ENCODE assay signal across 9 cellular contexts in genomic region chr1:31295874-31296485, GRCh38. TPM values are rescaled to one million over a fixed set of nuclear protein-coding genes. Genes with fewer than 3 reads are reported as not detected.
DNase-seq lines count a peak whose midpoint lies in the region; ATAC-seq and TF ChIP-seq lines count a peak whose summit lies in the region.
"Had no signal": no experiment of that assay in that cellular context is flagged by ENCODE, and none has a peak within 500 bp of the region (broad histone marks: within the 10 kb centered on the region; RNA-seq: fewer than 3 reads in every experiment).

No MANE protein-coding gene starts in this region.

- no peak overlapping the region for H3K4me3 Mint-ChIP-seq in activated T-cell treated with anti-CD3 and anti-CD28 coated beads, Interleukin-2, amount 50 U/mL, for 72 hours
- H3K4me3 Mint-ChIP-seq: central memory CD8-positive, alpha-beta T cell had no signal

- no peaks in the 10 kb centered on the region for H3K27me3 Mint-ChIP-seq in activated T-cell treated with anti-CD3 and anti-CD28 coated beads, Interleukin-2, amount 50 U/mL, for 72 hours (ENCODE audit: low read depth)
- H3K27me3 Mint-ChIP-seq: central memory CD8-positive, alpha-beta T cell had no signal

- H3K27ac Mint-ChIP-seq in activated T-cell treated with anti-CD3 and anti-CD28 coated beads, Interleukin-2, amount 50 U/mL, for 72 hours: no peak overlapping the region

- H3K36me3 ChIP-seq in ascending aorta (peaks cover 21 to 24% of the 10 kb centered on the region in 2 donors), thymus (ENCODE audit: control insufficient read depth, insufficient read depth) (peaks cover 16% of the 10 kb centered on the region)

- 25% methylated on average over 17 of the region's 17 CpGs for WGBS in thymus

- H3K4me1 ChIP-seq in ascending aorta: peaks cover 4 to 29% of the 10 kb centered on the region in 2 donors
- H3K4me1 ChIP-seq in thymus (ENCODE audit: control insufficient read depth, insufficient read depth, low read length): peaks cover 22% of the 10 kb centered on the region

- peaks cover 3 to 27% of the 10 kb centered on the region in 2 donors for H3K36me3 Mint-ChIP-seq in activated T-cell treated with anti-CD3 and anti-CD28 coated beads, Interleukin-2, amount 50 U/mL, for 72 hours (ENCODE audit: insufficient read depth in 2 of 2)

- no peaks in the 10 kb centered on the region for H3K27me3 ChIP-seq in ascending aorta
- H3K27me3 ChIP-seq in layer of hippocampus (ENCODE audit: control insufficient read depth, insufficient read depth, low read length): no peaks in the 10 kb centered on the region
- H3K27me3 ChIP-seq in thymus (ENCODE audit: control insufficient read depth, insufficient read depth): no peaks in the 10 kb centered on the region

- H3K9me3 ChIP-seq in ascending aorta: no peaks in the 10 kb centered on the region
- no peaks in the 10 kb centered on the region for H3K9me3 ChIP-seq in thymus (ENCODE audit: control insufficient read depth)

- ATAC-seq in activated T-cell treated with anti-CD3 and anti-CD28 coated beads, Interleukin-2, amount 50 U/mL, for 72 hours (replicated peaks in 1 of 2): no peak
- ATAC-seq in GM18498 (IDR thresholded peaks at IDR 0.05; ENCODE audit: unreplicated experiment) (no peak), HG03280 (IDR thresholded peaks at IDR 0.05; ENCODE audit: unreplicated experiment) (no peak), GM21723 (IDR thresholded peaks at IDR 0.05; ENCODE audit: unreplicated experiment) (no peak)

- intact Hi-C loops in ascending aorta (cut with DNase I): loop anchor here (1.0 to 10.0 kb wide), 4 partner anchors 77 to 231 kb away; partner anchors contain the start of genes FABP3 and PUM1

- H3K4me3 ChIP-seq in HFF-Myc (replicated peaks; ENCODE audit: low read depth, low read length) (peak overlapping the region; percentile 99), ascending aorta (peak overlapping the region; percentile 84 to 93), thymus (ENCODE audit: low read length) (peak overlapping the region; percentile 72)

- H3K4me1 Mint-ChIP-seq in activated T-cell treated with anti-CD3 and anti-CD28 coated beads, Interleukin-2, amount 50 U/mL, for 72 hours (ENCODE audit: low read depth): no peaks in the 10 kb centered on the region

- no peaks in the 10 kb centered on the region for H3K9me3 Mint-ChIP-seq in activated T-cell treated with anti-CD3 and anti-CD28 coated beads, Interleukin-2, amount 50 U/mL, for 72 hours
- H3K9me3 Mint-ChIP-seq: central memory CD8-positive, alpha-beta T cell had no signal

- TF ChIP-seq CTCF in HFF-Myc (IDR thresholded peaks at IDR 0.05; ENCODE audit: low read depth, low read length, missing control alignments) (no peak), ascending aorta (IDR thresholded peaks at IDR 0.05) (no peak)

- DNase-seq in HFF-Myc (ENCODE audit: extremely low read depth, low read depth) (no peak), ascending aorta (ENCODE audit: low spot score in 2 of 2) (no peak)
- no peak for DNase-seq in activated T-cell treated with anti-CD3 and anti-CD28 coated beads, Interleukin-2, amount 50 U/mL, for 72 hours

- peak overlapping the region; percentile 74 to 90 for H3K27ac ChIP-seq in ascending aorta
- peak overlapping the region; percentile 60 for H3K27ac ChIP-seq in layer of hippocampus (ENCODE audit: low read depth, low read length)
- peak overlapping the region; percentile 91 for H3K27ac ChIP-seq in thymus (ENCODE audit: low read depth)

RNA-seq across cellular contexts. Expression of gene SNRNP40, which starts 0.6 kb away (rescaled TPM):
- 11.8 TPM for total RNA-seq in ascending aorta
- 36.8 TPM for polyA plus RNA-seq in thymus
- total RNA-seq in activated T-cell treated with anti-CD3 and anti-CD28 coated beads, Interleukin-2, amount 50 U/mL, for 72 hours: 100 to 1,000 TPM in 1 of 2 donors, 10 to 100 TPM in 1; 85.3 to 101 TPM

RNA-seq across cellular contexts. Expression of gene ZCCHC17, which starts 0.9 kb away (rescaled TPM):
- 9.7 TPM for total RNA-seq in ascending aorta
- 35.4 TPM for polyA plus RNA-seq in thymus
- 10 to 100 TPM; 26.1 to 27.3 TPM for total RNA-seq in activated T-cell treated with anti-CD3 and anti-CD28 coated beads, Interleukin-2, amount 50 U/mL, for 72 hours

RNA-seq across cellular contexts. Expression of gene NKAIN1, which starts 56.3 kb away (rescaled TPM):
- not detected for total RNA-seq in ascending aorta
- polyA plus RNA-seq in thymus: 0.16 TPM
- total RNA-seq in activated T-cell treated with anti-CD3 and anti-CD28 coated beads, Interleukin-2, amount 50 U/mL, for 72 hours: not detected
